In genomic region chr11:19508166-19508565, GRCh38 we compare ENCODE assay signal across 17 cellular contexts.
DNase-seq lines count a peak whose midpoint lies in the region; ATAC-seq, FAIRE-seq and TF ChIP-seq lines count a peak whose summit lies in the region.
"Had no signal": no experiment of that assay in that cellular context is flagged by ENCODE, and none has a peak within 500 bp of the region (broad histone marks: within the 10 kb centered on the region; RNA-seq: fewer than 3 reads in every experiment).

No MANE protein-coding gene starts in this region.

- peak; percentile 86 for FAIRE-seq in endothelial cell of umbilical vein (lab: Jason Lieb, UNC)
- FAIRE-seq: G401.6 had no signal

- no peak overlapping the region for H3K27ac ChIP-seq in endothelial cell of umbilical vein (ENCODE audit: insufficient read depth, low read depth, low read length)
- H3K27ac ChIP-seq in right lobe of liver, result peak overlapping the region; percentile 27 to 71 (median 61)
- H3K27ac ChIP-seq: heart right ventricle had no signal

- no peaks in the 10 kb centered on the region for H4K20me1 ChIP-seq in endothelial cell of umbilical vein (replicated peaks; ENCODE audit: control insufficient read depth, extremely low read depth, insufficient read depth, low read length)

- H2AFZ ChIP-seq in endothelial cell of umbilical vein (ENCODE audit: low read depth, low read length), result no peak overlapping the region

- CTCF ChIA-PET in endothelial cell of umbilical vein (lab: Charles Lee), result no interaction called here

- H3K9ac ChIP-seq in endothelial cell of umbilical vein (replicated peaks; ENCODE audit: extremely low read depth, insufficient read depth, low read length), result no peak overlapping the region

- H3K9me1 ChIP-seq in endothelial cell of umbilical vein (replicated peaks; ENCODE audit: control insufficient read depth, extremely low read depth, insufficient read depth, low read length), result no peaks in the 10 kb centered on the region

- H3K9me3 ChIP-seq in endothelial cell of umbilical vein (replicated peaks; ENCODE audit: control insufficient read depth, insufficient read depth, low read length) (no peaks in the 10 kb centered on the region), right lobe of liver (no peaks in the 10 kb centered on the region)
- H3K9me3 ChIP-seq: heart right ventricle had no signal

- BruUV-seq in endothelial cell of umbilical vein (replicated peaks; lab: Mats Ljungman, UMichigan), result no TSS peak

- 63% methylated on average over 2 of the region's 2 CpGs for WGBS in right lobe of liver (ENCODE audit: insufficient coverage, low coverage, low lambda C conversion rate, missing lambda C conversion rate)

- H3K36me3 ChIP-seq in endothelial cell of umbilical vein (ENCODE audit: control insufficient read depth in 2 of 2, extremely low read depth in 1 of 2, insufficient read depth in 2 of 2, low read length in 2 of 2) (no peaks in the 10 kb centered on the region), right lobe of liver (no peaks in the 10 kb centered on the region)
- H3K36me3 ChIP-seq: heart right ventricle had no signal

- H3K27me3 ChIP-seq in endothelial cell of umbilical vein (ENCODE audit: control insufficient read depth in 2 of 2, insufficient read depth in 2 of 2, low read length in 2 of 2) (no peaks in the 10 kb centered on the region), right lobe of liver (no peaks in the 10 kb centered on the region)

- peak; percentile 63 to 76 (median 72) for ATAC-seq in right lobe of liver
- ATAC-seq: activated CD4-positive, CD25-positive, alpha-beta regulatory T cell treated with anti-CD3 and anti-CD28 coated beads, Interleukin-2, amount 50 U/mL, for 24 hours; activated naive CD8-positive, alpha-beta T cell treated with anti-CD3 and anti-CD28 coated beads, Interleukin-2, amount 50 U/mL, for 24 hours had no signal

- H3K4me1 ChIP-seq in endothelial cell of umbilical vein (ENCODE audit: control insufficient read depth, extremely low read depth, insufficient read depth, low read length) (peaks cover 24% of the 10 kb centered on the region), right lobe of liver (peaks cover 0 to 62% (median 26%) of the 10 kb centered on the region in 4 donors)

- TF ChIP-seq CTCF in endothelial cell of umbilical vein (IDR thresholded peaks at IDR 0.05; ENCODE audit: extremely low read depth in 1 of 2, insufficient read depth in 1 of 2, low read depth in 1 of 2, low read length in 2 of 2), result no peak
- no peak for TF ChIP-seq CTCF in right lobe of liver (IDR thresholded peaks at IDR 0.05)

- no peaks in the 10 kb centered on the region for H3K79me2 ChIP-seq in endothelial cell of umbilical vein (ENCODE audit: control insufficient read depth, insufficient read depth, low read length)

- intact Hi-C loops in endothelial cell of umbilical vein (cut with micrococcal nuclease), result no loop called here
- intact Hi-C loops in right lobe of liver (cut with DNase I), result no loop called here

- dilution Hi-C loops in endothelial cell of umbilical vein (cut with MboI; ENCODE audit: extremely low pct_ligation_motif_present, low sequenced_read_pairs), result no loop called here

- H3K4me3 ChIP-seq in endothelial cell of umbilical vein (replicated peaks in 1 of 3; ENCODE audit: insufficient read depth in 1 of 3, low read depth in 1 of 3, low read length in 3 of 3) (no peak overlapping the region), right lobe of liver (no peak overlapping the region)
- H3K4me3 ChIP-seq: heart right ventricle had no signal

- TF ChIP-seq POLR2A in endothelial cell of umbilical vein (IDR thresholded peaks at IDR 0.05; ENCODE audit: low read depth, low read length) (no peak), right lobe of liver (IDR thresholded peaks at IDR 0.05) (no peak)

- no peak overlapping the region for H3K4me2 ChIP-seq in endothelial cell of umbilical vein (ENCODE audit: insufficient read depth, low read length)

- DNase-seq in COLO829 (ENCODE audit: low spot score) (peak; percentile 64), LoVo (ENCODE audit: low spot score) (peak; percentile 29), endothelial cell of umbilical vein (ENCODE audit: low read depth, low spot score) (peak; percentile 48), right lobe of liver (peak; percentile 31 to 74 (median 55)), DMS 273 (lab: John Stamatoyannopoulos, UW; ENCODE audit: unreplicated experiment) (no peak), hippocampal formation (lab: John Stamatoyannopoulos, UW) (no peak), NCI-H1930 (lab: John Stamatoyannopoulos, UW) (no peak), retina (no peak)
- DNase-seq: activated naive CD8-positive, alpha-beta T cell treated with anti-CD3 and anti-CD28 coated beads, Interleukin-2, amount 50 U/mL, for 24 hours; activated T-cell treated with anti-CD3 and anti-CD28 coated beads for 4 hours; heart right ventricle; NCI-H146; NCI-H774; posterior cingulate gyrus; stimulated activated CD4-positive, alpha-beta T cell treated with anti-CD3 and anti-CD28 coated beads, Interleukin-1b, Interleukin-23, amount 100 ng/mL, for 48 hours had no signal

- POLR2A ChIA-PET in endothelial cell of umbilical vein (lab: Charles Lee), result no interaction called here

TF ChIP-seq in endothelial cell of umbilical vein, 7 proteins besides CTCF, POLR2A, EP300 and RAD21:
- TF ChIP-seq GATA2 (IDR thresholded peaks at IDR 0.05; ENCODE audit: insufficient read depth, insufficient read length, low read depth, low read length) (peak; percentile 21), JUN (IDR thresholded peaks at IDR 0.05; ENCODE audit: borderline replicate concordance, insufficient read depth, insufficient read length, low read depth) (peak; percentile 20), FOS (IDR thresholded peaks at IDR 0.05; ENCODE audit: borderline replicate concordance, insufficient read depth, low read length) (peak; percentile 91), POLR2AphosphoS5 (IDR thresholded peaks at IDR 0.05; ENCODE audit: insufficient read depth, low read depth, low read length) (no peak), EZH2 (IDR thresholded peaks at IDR 0.05; ENCODE audit: borderline replicate concordance, low read depth, low read length, severe bottlenecking) (no peak), MYC (IDR thresholded peaks at IDR 0.05; ENCODE audit: low read depth, low read length) (no peak)
- TF ChIP-seq, protein P1, sequence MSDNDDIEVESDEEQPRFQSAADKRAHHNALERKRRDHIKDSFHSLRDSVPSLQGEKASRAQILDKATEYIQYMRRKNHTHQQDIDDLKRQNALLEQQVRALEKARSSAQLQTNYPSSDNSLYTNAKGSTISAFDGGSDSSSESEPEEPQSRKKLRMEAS (IDR thresholded peaks at IDR 0.05; ENCODE audit: insufficient read depth, insufficient read length), result no peak
TF ChIP-seq in endothelial cell of umbilical vein: peak in this region for 3.

Comparison
In these comparisons a context has a peak if more than half of its experiments do, and no peak if none do; other contexts are left out.
1. DNase-seq: peak in COLO829 (single experiment), LoVo (single experiment), endothelial cell of umbilical vein (single experiment) and right lobe of liver (3 of 3); none in DMS 273 (single experiment), hippocampal formation (0 of 2), NCI-H1930 (0 of 2) and retina (single experiment).